10 cellular contexts compared by ENCODE assay signal in genomic region chr1:31981976-31982375, GRCh38. TPM values are rescaled to one million over a fixed set of nuclear protein-coding genes. Genes with fewer than 3 reads are reported as not detected.
A peak's percentile ranks its signal among the peaks of the same experiment; 100 is the strongest.
DNase-seq lines count a peak whose midpoint lies in the region; ATAC-seq and TF ChIP-seq lines count a peak whose summit lies in the region.
"Had no signal": no experiment of that assay in that cellular context is flagged by ENCODE, and none has a peak within 500 bp of the region (broad histone marks: within the 10 kb centered on the region; RNA-seq: fewer than 3 reads in every experiment).

No MANE protein-coding gene starts in this region.

- no peak overlapping the region for H3K27ac ChIP-seq in A673 (ENCODE audit: low read depth, low read length, poor library complexity, severe bottlenecking)
- H3K27ac ChIP-seq in SU-DHL-6 (ENCODE audit: low read depth, low read length), result peak overlapping the region; percentile 98
- no peak overlapping the region for H3K27ac ChIP-seq in vagina
- no peak overlapping the region for H3K27ac ChIP-seq in left ventricle myocardium inferior (replicated peaks)
- H3K27ac ChIP-seq: right atrium auricular region had no signal

- H3K36me3 ChIP-seq in A673 (ENCODE audit: insufficient read depth, low read length, poor library complexity, severe bottlenecking) (no peaks in the 10 kb centered on the region), SU-DHL-6 (ENCODE audit: low read length) (no peaks in the 10 kb centered on the region), vagina (no peaks in the 10 kb centered on the region), left ventricle myocardium inferior (no peaks in the 10 kb centered on the region)
- H3K36me3 ChIP-seq: right atrium auricular region had no signal

- H3K9me3 ChIP-seq in A673 (ENCODE audit: low read depth, low read length, poor library complexity, severe bottlenecking) (no peaks in the 10 kb centered on the region), SU-DHL-6 (ENCODE audit: insufficient read depth, low read length) (no peaks in the 10 kb centered on the region), vagina (no peaks in the 10 kb centered on the region), left ventricle myocardium inferior (replicated peaks) (no peaks in the 10 kb centered on the region)
- H3K9me3 ChIP-seq: right atrium auricular region had no signal

- no peaks in the 10 kb centered on the region for H3K9me2 ChIP-seq in SU-DHL-6 (replicated peaks; ENCODE audit: insufficient read depth, low read length)

- no TSS peak for BruUV-seq in A673 (replicated peaks; lab: Mats Ljungman, UMichigan)

- H3K27ac Mint-ChIP-seq in effector memory CD8-positive, alpha-beta T cell, result peak overlapping the region; percentile 92 to 95

- peaks cover 39 to 41% of the 10 kb centered on the region in 2 donors for H3K4me1 Mint-ChIP-seq in effector memory CD8-positive, alpha-beta T cell (ENCODE audit: low read depth in 2 of 2)

- no peaks in the 10 kb centered on the region for H3K9me3 Mint-ChIP-seq in effector memory CD8-positive, alpha-beta T cell

- H3K4me1 ChIP-seq in A673 (ENCODE audit: insufficient read depth, low read length, poor library complexity, severe bottlenecking) (peaks cover 26% of the 10 kb centered on the region), vagina (peaks cover 20% of the 10 kb centered on the region), left ventricle myocardium inferior (peaks cover 16% of the 10 kb centered on the region)

- peak overlapping the region; percentile 60 to 65 for H3K4me3 Mint-ChIP-seq in effector memory CD8-positive, alpha-beta T cell

- CTCF ChIA-PET in A673 (lab: Charles Lee), result interaction anchor here (0.5 kb wide), 1 partner anchor 23 kb away, joined by 3 read pairs; no protein-coding TSS in a partner anchor

- H3K27me3 ChIP-seq in A673 (replicated peaks; ENCODE audit: insufficient read depth, low read depth, low read length, poor library complexity), result no peaks in the 10 kb centered on the region
- H3K27me3 ChIP-seq in SU-DHL-6 (ENCODE audit: low read length), result no peaks in the 10 kb centered on the region
- H3K27me3 ChIP-seq in vagina, result no peaks in the 10 kb centered on the region
- no peaks in the 10 kb centered on the region for H3K27me3 ChIP-seq in left ventricle myocardium inferior (ENCODE audit: low read depth)
- H3K27me3 ChIP-seq: right atrium auricular region had no signal

- TF ChIP-seq CTCF in A673 (conservative IDR thresholded peaks at IDR 0.05; ENCODE audit: low read depth, low read length), result no peak
- TF ChIP-seq CTCF in GM12865 (IDR thresholded peaks at IDR 0.05; ENCODE audit: insufficient read depth, low read depth, low read length, missing control alignments), result no peak
- no peak for TF ChIP-seq CTCF in SU-DHL-6 (IDR thresholded peaks at IDR 0.05; ENCODE audit: insufficient read depth, low read length, poor library complexity, severe bottlenecking)
- TF ChIP-seq CTCF in vagina (IDR thresholded peaks at IDR 0.05), result no peak
- TF ChIP-seq CTCF in left ventricle myocardium inferior (IDR thresholded peaks at IDR 0.05; ENCODE audit: borderline replicate concordance), result no peak

- H3K27me3 Mint-ChIP-seq in effector memory CD8-positive, alpha-beta T cell, result no peaks in the 10 kb centered on the region

- H3K79me2 ChIP-seq in SU-DHL-6 (ENCODE audit: insufficient read depth, low read length), result no peaks in the 10 kb centered on the region

- peak overlapping the region; percentile 9 for H2AFZ ChIP-seq in SU-DHL-6 (ENCODE audit: low read depth, low read length, severe bottlenecking)

- peak overlapping the region; percentile 35 for H3K4me2 ChIP-seq in SU-DHL-6 (ENCODE audit: low read depth, low read length, poor library complexity, severe bottlenecking)

- peak overlapping the region; percentile 16 for H3K9ac ChIP-seq in SU-DHL-6 (ENCODE audit: low read length)

- POLR2A ChIA-PET in A673 (lab: Charles Lee; ENCODE audit: low non-redundant PET), result no interaction called here

- H3K36me3 Mint-ChIP-seq in effector memory CD8-positive, alpha-beta T cell (ENCODE audit: insufficient read depth), result peaks cover 6% of the 10 kb centered on the region

- DNase-seq in A673 (ENCODE audit: low spot score) (peak; percentile 46), GM12865 (ENCODE audit: low read depth) (peak; percentile 34), vagina (ENCODE audit: extremely low spot score in 2 of 2) (no peak), left ventricle myocardium inferior (no peak)
- peak; percentile 36 to 44 (median 41) for DNase-seq in effector memory CD8-positive, alpha-beta T cell
- DNase-seq: NCI-H510A treated with DMSO at 0.1 percent for 48 hours had no signal

- intact Hi-C loops in A673 (cut with micrococcal nuclease; ENCODE audit: unreplicated experiment), result no loop called here
- intact Hi-C loops in vagina (cut with DNase I), result no loop called here
- intact Hi-C loops in left ventricle myocardium inferior (cut with micrococcal nuclease), result no loop called here

- TF ChIP-seq POLR2A in vagina (IDR thresholded peaks at IDR 0.05), result no peak

- H4K20me1 ChIP-seq in SU-DHL-6 (ENCODE audit: low read depth, low read length), result no peaks in the 10 kb centered on the region

- H3F3A ChIP-seq in SU-DHL-6 (ENCODE audit: insufficient read depth), result peaks cover 40% of the 10 kb centered on the region

- no peak overlapping the region for H3K4me3 ChIP-seq in A673 (ENCODE audit: low read depth, low read length, poor library complexity, severe bottlenecking)
- no peak overlapping the region for H3K4me3 ChIP-seq in GM12865 (ENCODE audit: low read depth, low read length)
- no peak overlapping the region for H3K4me3 ChIP-seq in SU-DHL-6 (ENCODE audit: insufficient read depth, low read length, poor library complexity, severe bottlenecking)
- no peak overlapping the region for H3K4me3 ChIP-seq in vagina
- no peak overlapping the region for H3K4me3 ChIP-seq in left ventricle myocardium inferior
- H3K4me3 ChIP-seq: right atrium auricular region had no signal

- ATAC-seq in effector memory CD8-positive, alpha-beta T cell (replicated peaks), result peak; percentile 82
- ATAC-seq in HG03139 (IDR thresholded peaks at IDR 0.05; ENCODE audit: unreplicated experiment) (no peak), HG02884 (IDR thresholded peaks at IDR 0.05; ENCODE audit: unreplicated experiment) (no peak)

RNA-seq across cellular contexts. Expression of gene KHDRBS1, which starts 31.7 kb away (rescaled TPM):
- 226 and 236 TPM in 2 replicates for total RNA-seq in A673 (2021)
- total RNA-seq in vagina, result 104 TPM
- 58.2 TPM for total RNA-seq in left ventricle myocardium inferior

RNA-seq across cellular contexts. Expression of gene PTP4A2, which starts 43.8 kb away (rescaled TPM):
- total RNA-seq in A673 (2021) (256 and 283 TPM in 2 replicates), vagina (112 TPM), left ventricle myocardium inferior (203 TPM)

Comparison
In these comparisons a context has a peak if more than half of its experiments do, and no peak if none do; other contexts are left out.
1. DNase-seq: peak in A673 (single experiment), GM12865 (single experiment) and effector memory CD8-positive, alpha-beta T cell (3 of 3); none in vagina (0 of 2) and left ventricle myocardium inferior (single experiment).